25 cellular contexts compared by ENCODE assay signal in the genomic region with DNA sequence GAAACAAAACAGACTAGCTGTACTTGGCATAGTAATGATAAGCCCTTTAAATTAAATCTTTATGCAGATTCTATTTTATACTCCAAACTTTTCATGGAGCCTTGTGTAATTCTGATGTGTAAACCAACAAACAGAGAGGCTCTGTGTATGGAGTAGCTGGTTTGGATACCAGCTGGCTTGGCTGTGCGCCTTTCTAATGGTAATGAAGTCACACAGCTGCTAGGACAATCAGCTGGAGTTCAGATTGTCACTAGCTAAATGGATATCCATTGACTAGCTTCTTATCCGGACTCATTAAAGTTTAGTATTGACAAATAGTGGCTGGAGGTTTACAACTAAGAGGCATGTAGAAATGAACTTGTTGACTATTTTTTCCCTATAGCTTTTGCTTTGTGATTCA.
DNase-seq lines count a peak whose midpoint lies in the region; ATAC-seq and TF ChIP-seq lines count a peak whose summit lies in the region.
"Had no signal": no experiment of that assay in that cellular context is flagged by ENCODE, and none has a peak within 500 bp of the region (broad histone marks: within the 10 kb centered on the region; RNA-seq: fewer than 3 reads in every experiment).

No MANE protein-coding gene starts in this region.

- TF ChIP-seq EP300 in esophagus muscularis mucosa (IDR thresholded peaks at IDR 0.05), result no peak

- TF ChIP-seq POLR2A in esophagus muscularis mucosa (IDR thresholded peaks at IDR 0.05; ENCODE audit: low read depth), result no peak

- H3K36me3 ChIP-seq in iPS DF 6.9 (ENCODE audit: control insufficient read depth, insufficient read depth, low read length) (no peaks in the 10 kb centered on the region), esophagus muscularis mucosa (no peaks in the 10 kb centered on the region)
- H3K36me3 ChIP-seq: brain microvascular endothelial cell, gastrocnemius medialis, stomach, WERI-Rb-1 had no signal

- H3K27ac Mint-ChIP-seq in immature natural killer cell, result no peak overlapping the region
- H3K27ac Mint-ChIP-seq: activated CD8-positive, alpha-beta T cell treated with anti-CD3 and anti-CD28 coated beads for 36 hours; activated naive CD4-positive, alpha-beta T cell treated with anti-CD3 and anti-CD28 coated beads, Interleukin-2, amount 50 U/mL, for 24 hours; CD4-positive, alpha-beta T cell; memory B cell; nephron progenitor cell; T-helper 17 cell had no signal

- no peak overlapping the region for H3K4me3 ChIP-seq in iPS DF 6.9 (ENCODE audit: low read length)
- no peak overlapping the region for H3K4me3 ChIP-seq in esophagus muscularis mucosa
- H3K4me3 ChIP-seq: gastrocnemius medialis, stomach had no signal

- intact Hi-C loops in esophagus muscularis mucosa (cut with DNase I), result no loop called here

- H3K36me3 Mint-ChIP-seq in immature natural killer cell, result no peaks in the 10 kb centered on the region
- H3K36me3 Mint-ChIP-seq: activated naive CD4-positive, alpha-beta T cell treated with anti-CD3 and anti-CD28 coated beads, Interleukin-2, amount 50 U/mL, for 24 hours; memory B cell had no signal

- H3K27me3 ChIP-seq in iPS DF 6.9 (ENCODE audit: control insufficient read depth, insufficient read depth, low read length) (no peaks in the 10 kb centered on the region), esophagus muscularis mucosa (no peaks in the 10 kb centered on the region)
- H3K27me3 ChIP-seq: brain microvascular endothelial cell, gastrocnemius medialis, stomach had no signal

- WGBS in iPS DF 6.9 (ENCODE audit: insufficient coverage, insufficient read length), result no CpG with 5 or more reads among the region's 2 CpGs
- 65% methylated on average over 2 of the region's 2 CpGs for WGBS in esophagus muscularis mucosa

- no peaks in the 10 kb centered on the region for H3K9me3 ChIP-seq in iPS DF 6.9 (ENCODE audit: control insufficient read depth, insufficient read depth, low read length)
- peaks cover 0 to 4% (median 0%) of the 10 kb centered on the region in 4 donors for H3K9me3 ChIP-seq in esophagus muscularis mucosa
- H3K9me3 ChIP-seq: gastrocnemius medialis had no signal

- TF ChIP-seq CTCF in esophagus muscularis mucosa (IDR thresholded peaks at IDR 0.05), result no peak

- no peak for ATAC-seq in GM21381 (IDR thresholded peaks at IDR 0.05; ENCODE audit: unreplicated experiment)
- ATAC-seq: activated CD8-positive, alpha-beta T cell treated with anti-CD3 and anti-CD28 coated beads for 36 hours; activated T-cell treated with anti-CD3 and anti-CD28 coated beads, Interleukin-2, amount 50 U/mL, for 4 hours; gastrocnemius medialis; right cardiac atrium; Right ventricle myocardium inferior; T-helper 17 cell had no signal

- no peaks in the 10 kb centered on the region for H3K27me3 Mint-ChIP-seq in immature natural killer cell (ENCODE audit: low read depth in 3 of 3)
- H3K27me3 Mint-ChIP-seq: activated CD8-positive, alpha-beta T cell treated with anti-CD3 and anti-CD28 coated beads for 36 hours; activated naive CD4-positive, alpha-beta T cell treated with anti-CD3 and anti-CD28 coated beads, Interleukin-2, amount 50 U/mL, for 24 hours; CD4-positive, alpha-beta T cell; memory B cell; T-helper 17 cell had no signal

- no peak overlapping the region for H3K4me3 Mint-ChIP-seq in immature natural killer cell
- H3K4me3 Mint-ChIP-seq: activated CD8-positive, alpha-beta T cell treated with anti-CD3 and anti-CD28 coated beads for 36 hours; activated naive CD4-positive, alpha-beta T cell treated with anti-CD3 and anti-CD28 coated beads, Interleukin-2, amount 50 U/mL, for 24 hours; activated T-cell treated with anti-CD3 and anti-CD28 coated beads, Interleukin-2, amount 50 U/mL, for 4 hours; CD4-positive, alpha-beta T cell; memory B cell; nephron progenitor cell; T-helper 17 cell had no signal

- H3K27ac ChIP-seq in iPS DF 6.9 (ENCODE audit: low read length), result no peak overlapping the region
- H3K27ac ChIP-seq in substantia nigra (ENCODE audit: low read depth, low read length, poor library complexity, severe bottlenecking), result no peak overlapping the region
- H3K27ac ChIP-seq in esophagus muscularis mucosa (replicated peaks in 1 of 4), result no peak overlapping the region
- H3K27ac ChIP-seq: brain microvascular endothelial cell, epithelial cell of prostate, gastrocnemius medialis, stomach, WERI-Rb-1 had no signal

- H3K4me1 Mint-ChIP-seq in immature natural killer cell, result no peaks in the 10 kb centered on the region
- H3K4me1 Mint-ChIP-seq: activated naive CD4-positive, alpha-beta T cell treated with anti-CD3 and anti-CD28 coated beads, Interleukin-2, amount 50 U/mL, for 24 hours; memory B cell; nephron progenitor cell; T-helper 17 cell had no signal

- no peaks in the 10 kb centered on the region for H3K4me1 ChIP-seq in iPS DF 6.9 (ENCODE audit: control insufficient read depth, insufficient read depth, low read length)
- no peaks in the 10 kb centered on the region for H3K4me1 ChIP-seq in esophagus muscularis mucosa
- H3K4me1 ChIP-seq: gastrocnemius medialis had no signal

- peaks cover 5 to 48% (median 14%) of the 10 kb centered on the region in 6 donors for H3K9me3 Mint-ChIP-seq in immature natural killer cell
- H3K9me3 Mint-ChIP-seq: activated naive CD4-positive, alpha-beta T cell treated with anti-CD3 and anti-CD28 coated beads, Interleukin-2, amount 50 U/mL, for 24 hours had no signal

- DNase-seq in NCI-H2171 treated with DMSO at 0.1 percent for 48 hours (lab: John Stamatoyannopoulos, UW) (peak; percentile 12), NCI-H2171 (lab: John Stamatoyannopoulos, UW) (no peak), RPMI7951 (ENCODE audit: low read depth) (peak; percentile 6), iPS DF 6.9 (ENCODE audit: low read depth, low spot score) (peak; percentile 4), substantia nigra (lab: John Stamatoyannopoulos, UW) (peak in 31 of 49 donors; percentile 0 to 66 (median 22)), immature natural killer cell (no peak), esophagus muscularis mucosa (ENCODE audit: extremely low spot score) (no peak)
- DNase-seq: ACHN; activated CD8-positive, alpha-beta T cell treated with anti-CD3 and anti-CD28 coated beads for 36 hours; activated T-cell treated with anti-CD3 and anti-CD28 coated beads, Interleukin-2, amount 50 U/mL, for 4 hours; brain microvascular endothelial cell; CD4-positive, alpha-beta T cell; cortex of kidney; gastrocnemius medialis; islet precursor cell; nephron progenitor cell; right cardiac atrium; stomach; T-helper 17 cell; WERI-Rb-1 had no signal

Comparison
In these comparisons a context has a peak if more than half of its experiments do, and no peak if none do; other contexts are left out.
1. DNase-seq: peak in NCI-H2171 treated with DMSO at 0.1 percent for 48 hours (single experiment), RPMI7951 (single experiment), iPS DF 6.9 (single experiment) and substantia nigra (31 of 49); none in NCI-H2171 (single experiment), immature natural killer cell (0 of 3) and esophagus muscularis mucosa (single experiment).